In the genomic region with DNA sequence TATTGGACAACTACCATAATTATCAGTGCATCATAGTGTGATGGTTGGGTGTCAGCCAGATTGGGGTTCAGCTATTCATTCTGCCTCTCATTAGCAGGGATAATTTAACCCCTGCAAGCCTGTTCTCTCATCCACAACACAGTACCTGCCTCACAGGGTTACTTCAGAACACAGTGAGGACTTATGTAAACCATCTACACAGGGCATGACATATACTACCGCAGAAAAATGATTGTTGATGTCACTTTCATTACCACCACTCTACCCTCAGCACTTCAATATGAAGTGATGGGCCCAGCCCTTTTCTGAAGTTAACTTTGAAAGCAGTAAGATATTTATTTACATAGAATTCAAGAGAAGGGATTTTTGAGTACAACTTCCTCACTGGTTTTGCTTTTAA, we compare ENCODE assay signal across 22 cellular contexts. TPM values are rescaled to one million over a fixed set of nuclear protein-coding genes. Genes with fewer than 3 reads are reported as not detected.
DNase-seq lines count a peak whose midpoint lies in the region; ATAC-seq, FAIRE-seq and TF ChIP-seq lines count a peak whose summit lies in the region.
"Had no signal": no experiment of that assay in that cellular context is flagged by ENCODE, and none has a peak within 500 bp of the region (broad histone marks: within the 10 kb centered on the region; RNA-seq: fewer than 3 reads in every experiment).

No MANE protein-coding gene starts in this region.

- no peak for ATAC-seq in pancreas
- ATAC-seq: esophagus mucosa, heart left ventricle, Panc1, sciatic nerve had no signal

- no peak for DNase-seq in activated T-cell treated with anti-CD3 and anti-CD28 coated beads, Interleukin-2, amount 50 U/mL, for 24 hours
- DNase-seq in activated T-cell treated with anti-CD3 and anti-CD28 coated beads for 4 hours (no peak), esophagus squamous epithelium (lab: John Stamatoyannopoulos, UW) (no peak), transverse colon (no peak), pancreas (no peak), posterior vena cava (ENCODE audit: low spot score) (no peak)
- DNase-seq in T-helper 2 cell treated with Interferon-gamma antibody and Interleukin-4, amounts not matched to agents 5 μg/mL and 100 μg/mL, for 36 hours (ENCODE audit: low spot score), result peak; percentile 24
- no peak for DNase-seq in stimulated activated CD4-positive, alpha-beta T cell treated with anti-CD3 and anti-CD28 coated beads, Interleukin-4, amount 100 ng/mL, for 24 hours
- DNase-seq: ACHN; GF-D8; heart left ventricle; kidney; NCI-H2107; NCI-H774; stimulated activated CD4-positive, alpha-beta T cell treated with anti-CD3 and anti-CD28 coated beads, Interleukin-4, amount 100 ng/mL, for 1 hour had no signal

- H3K27ac Mint-ChIP-seq in activated T-cell treated with anti-CD3 and anti-CD28 coated beads, Interleukin-2, amount 50 U/mL, for 24 hours, result peak overlapping the region; percentile 93
- H3K27ac Mint-ChIP-seq in T-helper 2 cell treated with Interferon-gamma antibody and Interleukin-4, amounts not matched to agents 5 μg/mL and 100 μg/mL, for 36 hours, result peak overlapping the region; percentile 92
- H3K27ac Mint-ChIP-seq: dendritic cell treated with granulocyte-macrophage colony-stimulating factor and Interleukin-4, amounts not matched to agents 40 ng/mL and 50 ng/mL, for 4 days had no signal

- TF ChIP-seq CTCF in esophagus squamous epithelium (IDR thresholded peaks at IDR 0.05) (no peak), transverse colon (IDR thresholded peaks at IDR 0.05) (no peak), pancreas (IDR thresholded peaks at IDR 0.05) (no peak)

- in situ Hi-C loops in transverse colon (cut with MboI; ENCODE audit: low pct_ligation_motif_present in 1 of 4, low pct_unique_long_range_greater_than_20kb in 1 of 4, low sequenced_read_pairs in 3 of 4), result no loop called here

- peaks cover 89% of the 10 kb centered on the region for H3K4me1 Mint-ChIP-seq in activated T-cell treated with anti-CD3 and anti-CD28 coated beads, Interleukin-2, amount 50 U/mL, for 24 hours (ENCODE audit: low read depth)
- H3K4me1 Mint-ChIP-seq in T-helper 2 cell treated with Interferon-gamma antibody and Interleukin-4, amounts not matched to agents 5 μg/mL and 100 μg/mL, for 36 hours (ENCODE audit: low read depth), result peaks cover 75% of the 10 kb centered on the region

- H3K9me3 Mint-ChIP-seq in activated T-cell treated with anti-CD3 and anti-CD28 coated beads, Interleukin-2, amount 50 U/mL, for 24 hours, result no peaks in the 10 kb centered on the region
- H3K9me3 Mint-ChIP-seq in T-helper 2 cell treated with Interferon-gamma antibody and Interleukin-4, amounts not matched to agents 5 μg/mL and 100 μg/mL, for 36 hours, result no peaks in the 10 kb centered on the region
- H3K9me3 Mint-ChIP-seq: dendritic cell treated with granulocyte-macrophage colony-stimulating factor and Interleukin-4, amounts not matched to agents 40 ng/mL and 50 ng/mL, for 4 days had no signal

- 50 to 70% methylated on average over 1 of the region's 1 CpG for WGBS in esophagus squamous epithelium, 2 donors
- WGBS in transverse colon (ENCODE audit: low coverage in 1 of 2), 2 donors, result 46 to 63% methylated on average over 1 of the region's 1 CpG
- 69 to 78% methylated on average over 1 of the region's 1 CpG for WGBS in pancreas, 2 donors

- H3K9me3 ChIP-seq in esophagus squamous epithelium (no peaks in the 10 kb centered on the region), transverse colon (no peaks in the 10 kb centered on the region), pancreas (no peaks in the 10 kb centered on the region)
- H3K9me3 ChIP-seq: HAP-1, heart left ventricle, neutrophil had no signal

- H3K36me3 ChIP-seq in esophagus squamous epithelium, result no peaks in the 10 kb centered on the region
- H3K36me3 ChIP-seq in transverse colon, result no peaks in the 10 kb centered on the region
- no peaks in the 10 kb centered on the region for H3K36me3 ChIP-seq in pancreas
- H3K36me3 ChIP-seq: HAP-1, heart left ventricle, neutrophil had no signal

- H3K4me3 Mint-ChIP-seq in activated T-cell treated with anti-CD3 and anti-CD28 coated beads, Interleukin-2, amount 50 U/mL, for 24 hours, result peak overlapping the region; percentile 67
- H3K4me3 Mint-ChIP-seq in T-helper 2 cell treated with Interferon-gamma antibody and Interleukin-4, amounts not matched to agents 5 μg/mL and 100 μg/mL, for 36 hours, result peak overlapping the region; percentile 63
- H3K4me3 Mint-ChIP-seq: dendritic cell treated with granulocyte-macrophage colony-stimulating factor and Interleukin-4, amounts not matched to agents 40 ng/mL and 50 ng/mL, for 4 days had no signal

- peaks cover 0 to 75% (median 12%) of the 10 kb centered on the region in 3 donors for H3K4me1 ChIP-seq in esophagus squamous epithelium
- no peaks in the 10 kb centered on the region for H3K4me1 ChIP-seq in transverse colon
- no peaks in the 10 kb centered on the region for H3K4me1 ChIP-seq in pancreas
- H3K4me1 ChIP-seq: HAP-1 had no signal

- TF ChIP-seq POLR2A in esophagus squamous epithelium (IDR thresholded peaks at IDR 0.05) (peak in 1 of 4 donors; percentile 18), transverse colon (IDR thresholded peaks at IDR 0.05) (no peak)

- H3K4me3 ChIP-seq in esophagus squamous epithelium (no peak overlapping the region), transverse colon (no peak overlapping the region), pancreas (no peak overlapping the region)
- H3K4me3 ChIP-seq: HAP-1, heart left ventricle had no signal

- intact Hi-C loops in esophagus squamous epithelium (cut with DNase I), result no loop called here
- intact Hi-C loops in transverse colon (cut with DNase I; ENCODE audit: low total_unique reads), result no loop called here
- intact Hi-C loops in pancreas (cut with DNase I), result no loop called here
- intact Hi-C loops in posterior vena cava (cut with DNase I), result no loop called here

- H3K27me3 ChIP-seq in esophagus squamous epithelium, result no peaks in the 10 kb centered on the region
- H3K27me3 ChIP-seq in transverse colon, result no peaks in the 10 kb centered on the region
- no peaks in the 10 kb centered on the region for H3K27me3 ChIP-seq in pancreas
- H3K27me3 ChIP-seq: heart left ventricle, neutrophil had no signal

- no peaks in the 10 kb centered on the region for H3K27me3 Mint-ChIP-seq in activated T-cell treated with anti-CD3 and anti-CD28 coated beads, Interleukin-2, amount 50 U/mL, for 24 hours
- no peaks in the 10 kb centered on the region for H3K27me3 Mint-ChIP-seq in T-helper 2 cell treated with Interferon-gamma antibody and Interleukin-4, amounts not matched to agents 5 μg/mL and 100 μg/mL, for 36 hours (ENCODE audit: low read depth)
- H3K27me3 Mint-ChIP-seq: dendritic cell treated with granulocyte-macrophage colony-stimulating factor and Interleukin-4, amounts not matched to agents 40 ng/mL and 50 ng/mL, for 4 days had no signal

- H3K36me3 Mint-ChIP-seq in activated T-cell treated with anti-CD3 and anti-CD28 coated beads, Interleukin-2, amount 50 U/mL, for 24 hours (ENCODE audit: low read depth), result peaks cover 26% of the 10 kb centered on the region
- H3K36me3 Mint-ChIP-seq in T-helper 2 cell treated with Interferon-gamma antibody and Interleukin-4, amounts not matched to agents 5 μg/mL and 100 μg/mL, for 36 hours (ENCODE audit: low read depth), result peaks cover 35% of the 10 kb centered on the region

- H3K27ac ChIP-seq in esophagus squamous epithelium (peak overlapping the region in 3 of 4 donors; percentile 36 to 67 (median 60)), transverse colon (peak overlapping the region in 3 of 4 donors; percentile 22 to 59 (median 51)), pancreas (no peak overlapping the region)
- H3K27ac ChIP-seq: neutrophil, VCaP had no signal

- no peak for TF ChIP-seq EP300 in transverse colon (IDR thresholded peaks at IDR 0.05; ENCODE audit: low read depth)

- FAIRE-seq in pancreas (lab: Jason Lieb, UNC), result no peak
- FAIRE-seq: kidney had no signal

RNA-seq across cellular contexts. Expression of a gene that starts 14.5 kb away (rescaled TPM):
- 10 to 100 TPM; 34.5 to 51.3 (median 45.0) TPM for total RNA-seq in esophagus squamous epithelium
- total RNA-seq in transverse colon, result 10 to 100 TPM; 12.4 to 38.9 (median 27.0) TPM
- total RNA-seq in pancreas, result 10 to 100 TPM in 3 of 6 donors, 1 to 10 TPM in 3; 5.2 to 16.9 (median 9.5) TPM
- 1 to 10 TPM; 3.6 to 9.2 TPM for polyA plus RNA-seq in pancreas
- 10 to 100 TPM; 37.3 to 37.5 TPM for total RNA-seq in posterior vena cava

RNA-seq across cellular contexts. Expression of a gene that starts 54.7 kb away (rescaled TPM):
- 10 to 100 TPM; 18.5 to 35.9 (median 26.3) TPM for total RNA-seq in esophagus squamous epithelium
- 100 to 1,000 TPM in 1 of 4 donors, 10 to 100 TPM in 3; 50.4 to 141 (median 71.2) TPM for total RNA-seq in transverse colon
- total RNA-seq in pancreas, result 10 to 100 TPM; 15.7 to 21.3 (median 17.7) TPM
- 10 to 100 TPM; 10.1 to 18.9 TPM for polyA plus RNA-seq in pancreas
- 10 to 100 TPM; 27.3 to 50.2 TPM for total RNA-seq in posterior vena cava

Comparison
In these comparisons a context has a peak if more than half of its experiments do, and no peak if none do; other contexts are left out.
1. H3K27ac ChIP-seq: peak in esophagus squamous epithelium (3 of 4) and transverse colon (3 of 4); none in pancreas (0 of 4).